2 cellular contexts compared by ENCODE assay signal in genomic region chr16:10729104-10729503, GRCh38.
TF ChIP-seq lines count a peak whose summit lies in the region.

No MANE protein-coding gene starts in this region.

TF ChIP-seq in GM12891, 5 proteins besides CTCF, POLR2A, EP300 and RAD21 (continued from another document):
- TF ChIP-seq TAF1 (IDR thresholded peaks at IDR 0.05; ENCODE audit: low read depth, low read length) (no peak), SPI1 (IDR thresholded peaks at IDR 0.05; ENCODE audit: low read depth, low read length) (no peak), PAX5 (IDR thresholded peaks at IDR 0.05; ENCODE audit: insufficient read depth, low read length, severe bottlenecking) (no peak), POLR2AphosphoS5 (IDR thresholded peaks at IDR 0.05; ENCODE audit: low read depth, low read length) (no peak)

TF ChIP-seq in GM12878, 131 proteins besides CTCF, POLR2A, EP300 and RAD21:
- TF ChIP-seq, protein P1, sequence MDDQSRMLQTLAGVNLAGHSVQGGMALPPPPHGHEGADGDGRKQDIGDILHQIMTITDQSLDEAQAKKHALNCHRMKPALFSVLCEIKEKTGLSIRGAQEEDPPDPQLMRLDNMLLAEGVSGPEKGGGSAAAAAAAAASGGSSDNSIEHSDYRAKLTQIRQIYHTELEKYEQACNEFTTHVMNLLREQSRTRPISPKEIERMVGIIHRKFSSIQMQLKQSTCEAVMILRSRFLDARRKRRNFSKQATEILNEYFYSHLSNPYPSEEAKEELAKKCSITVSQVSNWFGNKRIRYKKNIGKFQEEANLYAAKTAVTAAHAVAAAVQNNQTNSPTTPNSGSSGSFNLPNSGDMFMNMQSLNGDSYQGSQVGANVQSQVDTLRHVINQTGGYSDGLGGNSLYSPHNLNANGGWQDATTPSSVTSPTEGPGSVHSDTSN (IDR thresholded peaks at IDR 0.05; ENCODE audit: insufficient replicate concordance, low read depth, low read length): peak; percentile 20
- TF ChIP-seq RCOR1 (conservative IDR thresholded peaks at IDR 0.05; ENCODE audit: low read depth, low read length) (no peak), YBX1 (IDR thresholded peaks at IDR 0.05) (no peak), SPI1 (IDR thresholded peaks at IDR 0.05; ENCODE audit: borderline replicate concordance, insufficient read depth, low read depth, low read length) (no peak), BMI1 (IDR thresholded peaks at IDR 0.05; ENCODE audit: borderline replicate concordance) (no peak), CBX3 (IDR thresholded peaks at IDR 0.05; ENCODE audit: borderline replicate concordance, low read depth) (no peak), ZNF592 (IDR thresholded peaks at IDR 0.05) (no peak), ZNF207 (IDR thresholded peaks at IDR 0.05; ENCODE audit: borderline replicate concordance) (no peak), MEF2B (IDR thresholded peaks at IDR 0.05; ENCODE audit: partially characterized antibody, poor library complexity, severe bottlenecking) (no peak), FOS (IDR thresholded peaks at IDR 0.05; ENCODE audit: borderline replicate concordance, extremely low read depth, insufficient read length) (no peak), PAX8 (IDR thresholded peaks at IDR 0.05) (no peak), CREM (IDR thresholded peaks at IDR 0.05; ENCODE audit: low read depth) (no peak)
- TF ChIP-seq, protein P2, sequence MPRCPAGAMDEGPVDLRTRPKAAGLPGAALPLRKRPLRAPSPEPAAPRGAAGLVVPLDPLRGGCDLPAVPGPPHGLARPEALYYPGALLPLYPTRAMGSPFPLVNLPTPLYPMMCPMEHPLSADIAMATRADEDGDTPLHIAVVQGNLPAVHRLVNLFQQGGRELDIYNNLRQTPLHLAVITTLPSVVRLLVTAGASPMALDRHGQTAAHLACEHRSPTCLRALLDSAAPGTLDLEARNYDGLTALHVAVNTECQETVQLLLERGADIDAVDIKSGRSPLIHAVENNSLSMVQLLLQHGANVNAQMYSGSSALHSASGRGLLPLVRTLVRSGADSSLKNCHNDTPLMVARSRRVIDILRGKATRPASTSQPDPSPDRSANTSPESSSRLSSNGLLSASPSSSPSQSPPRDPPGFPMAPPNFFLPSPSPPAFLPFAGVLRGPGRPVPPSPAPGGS (IDR thresholded peaks at IDR 0.05; ENCODE audit: borderline replicate concordance, insufficient read depth, low read depth, low read length, poor library complexity, severe bottlenecking): peak; percentile 48
